Comparison of ENCODE assay signal across 14 cellular contexts in the genomic region with DNA sequence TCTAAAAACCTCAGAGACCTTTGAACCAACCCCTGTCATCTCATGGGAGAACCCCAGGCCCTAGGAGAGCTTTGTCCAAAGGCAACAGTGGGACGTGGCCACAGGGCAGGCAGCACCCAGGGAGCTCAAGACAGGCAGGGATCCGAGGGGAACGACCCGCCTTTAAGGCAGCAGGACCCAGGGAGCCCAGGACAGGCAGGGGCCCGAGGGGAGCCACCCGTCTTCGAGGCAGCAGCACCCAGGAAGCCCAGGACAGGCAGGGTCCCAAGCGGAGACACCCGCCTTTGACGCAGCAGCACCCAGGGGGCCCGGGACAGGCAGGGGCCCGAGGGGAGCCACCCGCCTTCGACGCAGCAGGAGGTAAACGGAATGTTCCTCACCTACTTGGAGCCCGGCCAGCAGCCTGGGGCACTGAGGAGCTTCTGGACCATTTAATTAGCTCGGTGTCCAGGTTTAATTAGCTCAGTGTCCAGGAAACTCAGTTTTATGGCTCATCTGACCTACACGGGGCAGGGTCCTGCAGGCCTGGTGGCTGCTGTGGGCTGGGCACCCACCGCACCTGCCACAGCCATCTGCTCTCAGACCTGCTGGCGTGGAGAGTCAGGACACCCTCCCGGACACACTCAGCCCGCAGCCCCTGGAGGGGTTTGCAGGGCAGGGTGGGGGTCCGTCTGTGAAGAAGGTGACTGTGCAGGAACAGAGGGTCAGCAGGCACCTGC. TPM values are rescaled to one million over a fixed set of nuclear protein-coding genes. Genes with fewer than 3 reads are reported as not detected.
DNase-seq lines count a peak whose midpoint lies in the region; TF ChIP-seq lines count a peak whose summit lies in the region.
"Had no signal": no experiment of that assay in that cellular context is flagged by ENCODE, and none has a peak within 500 bp of the region (broad histone marks: within the 10 kb centered on the region; RNA-seq: fewer than 3 reads in every experiment).

No MANE protein-coding gene starts in this region.

- H3K27ac ChIP-seq in breast epithelium (peak overlapping the region; percentile 85 to 90), uterus (peak overlapping the region; percentile 80 to 96)
- H3K27ac ChIP-seq: brain microvascular endothelial cell had no signal

- H3K36me3 ChIP-seq in breast epithelium (no peaks in the 10 kb centered on the region), uterus (no peaks in the 10 kb centered on the region)

- DNase-seq in SIG-M5 treated with dmso at 0.1 percent for 504 hours (lab: John Stamatoyannopoulos, UW; ENCODE audit: unreplicated experiment) (peak; percentile 21), SIG-M5 (lab: John Stamatoyannopoulos, UW) (no peak), breast epithelium (ENCODE audit: low spot score in 2 of 2) (peak in 1 of 2 donors; percentile 77), mesothelial cell of epicardium (ENCODE audit: low spot score in 2 of 2, unreplicated experiment in 2 of 2) (no peak), uterus (no peak), GOT3 (lab: John Stamatoyannopoulos, UW) (no peak), amniotic stem cell (lab: John Stamatoyannopoulos, UW) (no peak)
- no peak for DNase-seq in activated CD4-positive, alpha-beta T cell treated with anti-CD3 and anti-CD28 coated beads for 4 hours
- DNase-seq: activated CD8-positive, alpha-beta T cell treated with anti-CD3 and anti-CD28 coated beads, Interleukin-2, amount 10 ng/mL, durations not matched to agents 7 days and 5 days; activated effector memory CD4-positive, alpha-beta T cell treated with anti-CD3 and anti-CD28 coated beads, Interleukin-2, amount 50 U/mL, for 16 hours; brain microvascular endothelial cell; natural killer cell; NCI-H1105; NCI-H510A treated with DMSO at 0.1 percent for 48 hours had no signal

- H3K27me3 Mint-ChIP-seq in mesothelial cell of epicardium (ENCODE audit: low read depth), result no peaks in the 10 kb centered on the region

- TF ChIP-seq CTCF in breast epithelium (IDR thresholded peaks at IDR 0.05) (peak in 1 of 3 donors; percentile 12), mesothelial cell of epicardium (IDR thresholded peaks at IDR 0.05; ENCODE audit: unreplicated experiment) (no peak), uterus (IDR thresholded peaks at IDR 0.05) (no peak)

- H3K4me1 ChIP-seq in breast epithelium (peaks cover 25 to 39% of the 10 kb centered on the region in 2 donors), uterus (peaks cover 0 to 6% of the 10 kb centered on the region in 2 donors)

- peak overlapping the region; percentile 67 for H3K27ac Mint-ChIP-seq in mesothelial cell of epicardium
- H3K27ac Mint-ChIP-seq: activated CD8-positive, alpha-beta T cell treated with anti-CD3 and anti-CD28 coated beads, Interleukin-2, amount 10 ng/mL, durations not matched to agents 7 days and 5 days; natural killer cell had no signal

- no peaks in the 10 kb centered on the region for H3K9me3 Mint-ChIP-seq in mesothelial cell of epicardium
- H3K9me3 Mint-ChIP-seq: natural killer cell had no signal

- peaks cover 49% of the 10 kb centered on the region for H3K4me1 Mint-ChIP-seq in mesothelial cell of epicardium

- intact Hi-C loops in breast epithelium (cut with DNase I; ENCODE audit: low total_unique reads), result no loop called here
- intact Hi-C loops in uterus (cut with DNase I; ENCODE audit: low total_unique reads), result no loop called here

- no peaks in the 10 kb centered on the region for H3K9me3 ChIP-seq in breast epithelium
- no peaks in the 10 kb centered on the region for H3K9me3 ChIP-seq in uterus

- no peaks in the 10 kb centered on the region for H3K36me3 Mint-ChIP-seq in mesothelial cell of epicardium
- H3K36me3 Mint-ChIP-seq: natural killer cell had no signal

- H3K27me3 ChIP-seq in breast epithelium (no peaks in the 10 kb centered on the region), uterus (no peaks in the 10 kb centered on the region)
- H3K27me3 ChIP-seq: brain microvascular endothelial cell had no signal

- H3K4me3 ChIP-seq in breast epithelium (peak overlapping the region in 1 of 3 donors; percentile 7), uterus (no peak overlapping the region)

- no peak overlapping the region for H3K4me3 Mint-ChIP-seq in mesothelial cell of epicardium
- H3K4me3 Mint-ChIP-seq: activated CD8-positive, alpha-beta T cell treated with anti-CD3 and anti-CD28 coated beads, Interleukin-2, amount 10 ng/mL, durations not matched to agents 7 days and 5 days; natural killer cell had no signal

- TF ChIP-seq POLR2A in breast epithelium (IDR thresholded peaks at IDR 0.05) (no peak), uterus (IDR thresholded peaks at IDR 0.05) (no peak)

RNA-seq across cellular contexts. Expression of a gene that starts 24.4 kb away (rescaled TPM):
- total RNA-seq in breast epithelium (100 to 1,000 TPM in 2 of 3 donors, 10 to 100 TPM in 1; 90.7 to 181 (median 135) TPM), mesothelial cell of epicardium (148 to 160 TPM (median 151 TPM) in 3 replicates), uterus (100 to 1,000 TPM in 2 of 4 donors, 10 to 100 TPM in 2; 62.3 to 161 (median 123) TPM)

RNA-seq across cellular contexts. Expression of a gene that starts 43.0 kb away (rescaled TPM):
- total RNA-seq in breast epithelium, result 1 to 10 TPM; 1.3 to 3.3 (median 3.2) TPM
- 14.1 to 15.9 TPM (median 14.6 TPM) in 3 replicates for total RNA-seq in mesothelial cell of epicardium
- total RNA-seq in uterus, result 1 to 10 TPM in 1 of 4 donors, under 1 TPM in 1, not detected in 2; 0.34 to 6.6 TPM

RNA-seq across cellular contexts. Expression of a gene that starts 51.1 kb away (rescaled TPM):
- 100 to 1,000 TPM in 2 of 3 donors, 10 to 100 TPM in 1; 93.8 to 152 (median 126) TPM for total RNA-seq in breast epithelium
- 95.9 to 99.2 TPM (median 96.2 TPM) in 3 replicates for total RNA-seq in mesothelial cell of epicardium
- 10 to 100 TPM; 32.5 to 82.2 (median 56.3) TPM for total RNA-seq in uterus

RNA-seq across cellular contexts. Expression of a gene that starts 54.3 kb away (rescaled TPM):
- total RNA-seq in breast epithelium (1 to 10 TPM; 7.3 to 8.2 (median 7.8) TPM), mesothelial cell of epicardium (22.2 to 28.2 TPM (median 22.2 TPM) in 3 replicates), uterus (10 to 100 TPM in 3 of 4 donors, under 1 TPM in 1; 0.88 to 20.3 (median 14.6) TPM)

RNA-seq across cellular contexts. Expression of a gene that starts 54.4 kb away (rescaled TPM):
- 10 to 100 TPM; 19.2 to 22.0 (median 21.9) TPM for total RNA-seq in breast epithelium
- total RNA-seq in mesothelial cell of epicardium, result 20.9 to 22.9 TPM (median 21.4 TPM) in 3 replicates
- 10 to 100 TPM; 14.2 to 33.2 (median 20.0) TPM for total RNA-seq in uterus
